In the genomic region with DNA sequence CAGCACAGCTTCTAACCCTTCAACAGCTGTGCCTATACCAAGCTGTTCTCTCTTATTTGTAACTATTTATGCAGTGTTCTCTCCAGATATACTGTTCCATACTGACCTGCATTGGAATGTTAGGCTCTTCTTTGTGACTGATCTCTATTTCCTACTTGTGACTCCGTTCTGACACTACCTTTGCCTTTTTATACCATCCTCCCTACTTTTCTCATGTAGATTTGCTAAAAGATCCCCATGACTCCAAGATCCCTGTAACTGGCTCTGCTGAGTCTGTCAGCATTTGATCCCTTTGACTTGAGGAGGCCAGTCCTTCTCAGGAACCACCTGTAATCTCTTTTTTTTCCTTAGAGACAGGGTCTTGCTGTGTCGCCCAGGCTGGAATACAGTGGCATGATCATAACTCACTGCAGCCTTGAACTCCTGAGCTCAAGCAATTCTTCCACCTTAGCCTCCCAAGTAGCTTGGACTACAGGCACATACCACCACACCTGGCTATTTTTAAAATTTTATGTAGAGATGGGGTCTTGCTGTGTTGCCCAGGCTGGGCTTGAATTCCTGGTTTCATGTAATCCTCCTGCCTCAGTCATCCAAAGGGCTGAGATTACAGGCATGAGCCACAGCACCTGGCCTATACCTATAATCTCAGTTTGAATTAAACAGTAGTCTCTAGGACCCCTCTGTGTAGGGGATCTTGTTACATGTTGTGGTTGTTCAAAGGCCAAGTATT, we compare ENCODE assay signal across 20 cellular contexts.
DNase-seq lines count a peak whose midpoint lies in the region; ATAC-seq, FAIRE-seq and TF ChIP-seq lines count a peak whose summit lies in the region.
"Had no signal": no experiment of that assay in that cellular context is flagged by ENCODE, and none has a peak within 500 bp of the region (broad histone marks: within the 10 kb centered on the region; RNA-seq: fewer than 3 reads in every experiment).

No MANE protein-coding gene starts in this region.

- POLR2A ChIA-PET in HepG2 (lab: Yijun Ruan, JAX), result no interaction called here
- POLR2A ChIA-PET in WTC11 (lab: Charles Lee), result no interaction called here

- H3K27me3 ChIP-seq in HepG2 (ENCODE audit: control insufficient read depth in 1 of 2, insufficient read depth in 2 of 2, low read length in 2 of 2) (no peaks in the 10 kb centered on the region), right lobe of liver (no peaks in the 10 kb centered on the region)
- H3K27me3 ChIP-seq: SJSA1 had no signal

- H3K9me3 ChIP-seq in HepG2 (ENCODE audit: low read length) (no peaks in the 10 kb centered on the region), right lobe of liver (no peaks in the 10 kb centered on the region)
- H3K9me3 ChIP-seq: SJSA1 had no signal

- no peak overlapping the region for H3K27ac Mint-ChIP-seq in WTC11
- H3K27ac Mint-ChIP-seq in naive B cell, result peak overlapping the region in 4 of 6 donors; percentile 2 to 69 (median 47)

- H3K36me3 ChIP-seq in HepG2 (replicated peaks in 1 of 2; ENCODE audit: control insufficient read depth in 1 of 2, insufficient read depth in 2 of 2, low read length in 2 of 2) (no peaks in the 10 kb centered on the region), right lobe of liver (no peaks in the 10 kb centered on the region)
- H3K36me3 ChIP-seq: SJSA1 had no signal

- TF ChIP-seq RAD21 in HepG2 (CRISPR knock-in tag; IDR thresholded peaks at IDR 0.05), result no peak

- TF ChIP-seq EP300 in HepG2 (IDR thresholded peaks at IDR 0.05; ENCODE audit: low read depth in 2 of 2, low read length in 2 of 2) (no peak), HepG2 (CRISPR knock-in tag; IDR thresholded peaks at IDR 0.05; ENCODE audit: borderline replicate concordance) (no peak)

- H3K27me3 Mint-ChIP-seq in WTC11 (ENCODE audit: low read depth) (no peaks in the 10 kb centered on the region; the same call in 1 of the 2 replicates), naive B cell (no peaks in the 10 kb centered on the region)

- TF ChIP-seq CTCF in HepG2 (CRISPR knock-in tag; IDR thresholded peaks at IDR 0.05) (no peak), right lobe of liver (IDR thresholded peaks at IDR 0.05) (no peak), WTC11 (IDR thresholded peaks at IDR 0.05) (no peak)

- peaks cover 16% of the 10 kb centered on the region; the same call in 1 of the 2 replicates for H3K4me1 ChIP-seq in HepG2 (ENCODE audit: insufficient read depth, low read length)
- no peaks in the 10 kb centered on the region for H3K4me1 ChIP-seq in right lobe of liver
- H3K4me1 ChIP-seq: SJSA1 had no signal

- in situ Hi-C loops in HepG2 (cut with HindIII; ENCODE audit: extremely low pct_ligation_motif_present, low pct_unique_long_range_greater_than_20kb), result no loop called here

- TF ChIP-seq POLR2A in HepG2 (IDR thresholded peaks at IDR 0.05; ENCODE audit: insufficient read depth in 1 of 2, low read depth in 2 of 2, low read length in 2 of 2) (no peak), right lobe of liver (IDR thresholded peaks at IDR 0.05) (no peak)

- intact Hi-C loops in HepG2 (cut with micrococcal nuclease; ENCODE audit: unreplicated experiment), result no loop called here
- intact Hi-C loops in right lobe of liver (cut with DNase I), result no loop called here

- CTCF ChIA-PET in HepG2 (lab: Yijun Ruan, JAX; ENCODE audit: low intra/inter-chr PET ratio, low total read pairs) (no interaction called here), WTC11 (lab: Charles Lee) (no interaction called here)

- WGBS in HepG2 (ENCODE audit: low lambda C conversion rate), result 47% methylated on average over 2 of the region's 2 CpGs
- WGBS in right lobe of liver (ENCODE audit: insufficient coverage, low coverage, low lambda C conversion rate, missing lambda C conversion rate), result 80% methylated on average over 2 of the region's 2 CpGs

- DNase-seq in HepG2 (ENCODE audit: low spot score) (no peak), right lobe of liver (no peak), WTC11 (ENCODE audit: low spot score) (no peak), naive B cell (no peak), NCI-H2227 treated with DMSO at 0.1 percent for 48 hours (lab: John Stamatoyannopoulos, UW) (no peak)
- DNase-seq: COR-L47, DMS 273 treated with DMSO at 0.1 percent for 48 hours, DMS79 treated with DMSO at 0.1 percent for 48 hours, GM23248, KBM-7, NCI-H1092, NCI-H146, NCI-H2029, NCI-H2171, NCI-H526 had no signal

- ATAC-seq in HepG2 (no peak), right lobe of liver (no peak), WTC11 (peak; percentile 55), naive B cell (ENCODE audit: low read depth in 2 of 2) (no peak), GM19023 (IDR thresholded peaks at IDR 0.05; ENCODE audit: unreplicated experiment) (no peak), HG03565 (IDR thresholded peaks at IDR 0.05; ENCODE audit: unreplicated experiment) (no peak), HG03457 (IDR thresholded peaks at IDR 0.05; ENCODE audit: unreplicated experiment) (no peak)

- H3K4me3 ChIP-seq in HepG2 (replicated peaks in 1 of 3; ENCODE audit: insufficient read depth in 1 of 3, low read depth in 2 of 3, low read length in 3 of 3) (no peak overlapping the region), right lobe of liver (no peak overlapping the region)
- H3K4me3 ChIP-seq: GM23248, SJSA1 had no signal

- H3K4me3 Mint-ChIP-seq in WTC11 (no peak overlapping the region), naive B cell (no peak overlapping the region)

- peaks cover 23% of the 10 kb centered on the region for H3K9me3 Mint-ChIP-seq in WTC11
- H3K9me3 Mint-ChIP-seq in naive B cell, result peaks cover 0 to 13% (median 5%) of the 10 kb centered on the region in 7 donors

- H3K4me1 Mint-ChIP-seq in WTC11, result peaks cover 32% of the 10 kb centered on the region
- H3K4me1 Mint-ChIP-seq in naive B cell, result peaks cover 28 to 31% (median 31%) of the 10 kb centered on the region in 3 donors

- H3K27ac ChIP-seq in HepG2 (ENCODE audit: extremely low read length, insufficient read depth, low read length) (no peak overlapping the region), right lobe of liver (no peak overlapping the region)
- H3K27ac ChIP-seq: C4-2B, GM23248, SJSA1 had no signal

- no peak for FAIRE-seq in HepG2 (lab: Jason Lieb, UNC)

- no peaks in the 10 kb centered on the region for H4K20me1 ChIP-seq in HepG2 (ENCODE audit: insufficient read depth, low read length)

- BruUV-seq in HepG2 (replicated peaks; lab: Mats Ljungman, UMichigan), result no TSS peak

- no peak overlapping the region for H2AFZ ChIP-seq in HepG2 (ENCODE audit: low read length)
- H2AFZ ChIP-seq: GM23248 had no signal

- peaks cover 9% of the 10 kb centered on the region for H3K36me3 Mint-ChIP-seq in WTC11
- H3K36me3 Mint-ChIP-seq in naive B cell, result peaks cover 0 to 9% of the 10 kb centered on the region in 2 donors

- H3K4me2 ChIP-seq in HepG2 (ENCODE audit: low read depth, low read length), result no peak overlapping the region

- no peaks in the 10 kb centered on the region for H3K79me2 ChIP-seq in HepG2 (ENCODE audit: insufficient read depth, low read length)

- H3K9ac ChIP-seq in HepG2 (ENCODE audit: insufficient read depth, low read depth, low read length), result no peak overlapping the region
- H3K9ac ChIP-seq: GM23248 had no signal

TF ChIP-seq in HepG2, 621 proteins besides CTCF, POLR2A, EP300 and RAD21:
- TF ChIP-seq, protein P1, sequence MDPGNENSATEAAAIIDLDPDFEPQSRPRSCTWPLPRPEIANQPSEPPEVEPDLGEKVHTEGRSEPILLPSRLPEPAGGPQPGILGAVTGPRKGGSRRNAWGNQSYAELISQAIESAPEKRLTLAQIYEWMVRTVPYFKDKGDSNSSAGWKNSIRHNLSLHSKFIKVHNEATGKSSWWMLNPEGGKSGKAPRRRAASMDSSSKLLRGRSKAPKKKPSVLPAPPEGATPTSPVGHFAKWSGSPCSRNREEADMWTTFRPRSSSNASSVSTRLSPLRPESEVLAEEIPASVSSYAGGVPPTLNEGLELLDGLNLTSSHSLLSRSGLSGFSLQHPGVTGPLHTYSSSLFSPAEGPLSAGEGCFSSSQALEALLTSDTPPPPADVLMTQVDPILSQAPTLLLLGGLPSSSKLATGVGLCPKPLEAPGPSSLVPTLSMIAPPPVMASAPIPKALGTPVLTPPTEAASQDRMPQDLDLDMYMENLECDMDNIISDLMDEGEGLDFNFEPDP (CRISPR knock-in tag; conservative IDR thresholded peaks at IDR 0.05), result no peak
- 0 out of 2 replicates have a peak, but pooled peaks have one; percentile 33 for TF ChIP-seq ZNF121 (CRISPR knock-in tag; IDR thresholded peaks at IDR 0.05)

TF ChIP-seq in WTC11, 78 proteins besides CTCF, POLR2A, EP300 and RAD21:
- TF ChIP-seq ZNF121 (CRISPR knock-in tag; IDR thresholded peaks at IDR 0.05) (peak; percentile 79), GTF2I (CRISPR knock-in tag; conservative IDR thresholded peaks at IDR 0.05) (0 out of 2 replicates have a peak, but pooled peaks have one; percentile 40), ZNF232 (CRISPR knock-in tag; IDR thresholded peaks at IDR 0.05) (no peak)
